In the genomic region with DNA sequence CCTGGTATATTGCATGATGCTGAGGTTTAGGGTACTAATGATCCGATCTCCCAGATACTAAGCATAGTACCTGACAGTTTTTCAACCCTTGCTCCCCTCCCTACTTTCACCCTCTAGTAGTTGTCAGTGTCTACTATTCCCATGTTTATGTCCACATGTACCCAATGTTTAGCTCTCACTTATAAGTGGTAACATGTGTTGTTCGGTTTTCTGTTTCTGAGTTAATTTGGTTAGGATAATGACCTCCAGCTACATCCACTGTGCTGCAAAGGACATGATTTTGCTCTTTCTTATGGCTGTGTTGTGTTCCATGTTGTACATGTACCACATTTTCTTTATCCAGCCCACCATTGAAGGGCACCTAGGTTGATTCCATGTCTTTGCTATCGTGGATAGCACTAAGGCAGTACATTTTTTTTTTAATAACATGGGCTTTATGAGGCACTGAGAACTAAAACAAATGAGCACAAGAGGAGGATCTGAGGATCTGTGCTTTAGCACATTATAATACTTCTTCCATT, we compare ENCODE assay signal across 27 cellular contexts. TPM values are rescaled to one million over a fixed set of nuclear protein-coding genes. Genes with fewer than 3 reads are reported as not detected.
"Had no signal": no experiment of that assay in that cellular context is flagged by ENCODE, and none has a peak within 500 bp of the region (broad histone marks: within the 10 kb centered on the region; RNA-seq: fewer than 3 reads in every experiment).

No MANE protein-coding gene starts in this region.

- H3K36me3 Mint-ChIP-seq: activated naive CD4-positive, alpha-beta T cell treated with anti-CD3 and anti-CD28 coated beads, Interleukin-2, amount 10 ng/mL, durations not matched to agents 7 days and 5 days; activated naive CD8-positive, alpha-beta T cell treated with anti-CD3 and anti-CD28 coated beads for 36 hours; T-cell had no signal

- H3K27me3 Mint-ChIP-seq: activated CD4-positive, alpha-beta memory T cell treated with anti-CD3 and anti-CD28 coated beads, Interleukin-2, amount 10 ng/mL, durations not matched to agents 7 days and 5 days; activated naive CD4-positive, alpha-beta T cell treated with anti-CD3 and anti-CD28 coated beads, Interleukin-2, amount 10 ng/mL, durations not matched to agents 7 days and 5 days; activated naive CD8-positive, alpha-beta T cell treated with anti-CD3 and anti-CD28 coated beads for 36 hours; T-cell had no signal

- H3K27ac Mint-ChIP-seq: activated B cell treated with CpG ODN at 0.5 μM for 24 hours; activated CD4-positive, alpha-beta memory T cell treated with anti-CD3 and anti-CD28 coated beads, Interleukin-2, amount 10 ng/mL, durations not matched to agents 7 days and 5 days; activated naive CD4-positive, alpha-beta T cell treated with anti-CD3 and anti-CD28 coated beads, Interleukin-2, amount 10 ng/mL, durations not matched to agents 7 days and 5 days; activated naive CD8-positive, alpha-beta T cell treated with anti-CD3 and anti-CD28 coated beads for 36 hours; activated T-helper 17 cell treated with anti-CD3 and anti-CD28 coated beads, Interleukin-2, amount 50 U/mL, for 72 hours; T-cell had no signal

- FAIRE-seq: TTC549 had no signal

- H3K4me3 ChIP-seq: adrenal gland, Peyer's patch, SJSA1 had no signal

- H3K27me3 ChIP-seq: adrenal gland, Peyer's patch, SJSA1 had no signal

- H3K4me3 Mint-ChIP-seq: activated B cell treated with CpG ODN at 0.5 μM for 24 hours; activated CD4-positive, alpha-beta memory T cell treated with anti-CD3 and anti-CD28 coated beads, Interleukin-2, amount 10 ng/mL, durations not matched to agents 7 days and 5 days; activated naive CD4-positive, alpha-beta T cell treated with anti-CD3 and anti-CD28 coated beads, Interleukin-2, amount 10 ng/mL, durations not matched to agents 7 days and 5 days; activated naive CD8-positive, alpha-beta T cell treated with anti-CD3 and anti-CD28 coated beads for 36 hours; activated T-helper 17 cell treated with anti-CD3 and anti-CD28 coated beads, Interleukin-2, amount 50 U/mL, for 72 hours; T-cell had no signal

- H3K4me1 ChIP-seq: adrenal gland, Peyer's patch had no signal

- H3K9me3 ChIP-seq: adrenal gland, Peyer's patch, SJSA1 had no signal

- H3K9me3 Mint-ChIP-seq: activated B cell treated with CpG ODN at 0.5 μM for 24 hours; activated CD4-positive, alpha-beta memory T cell treated with anti-CD3 and anti-CD28 coated beads, Interleukin-2, amount 10 ng/mL, durations not matched to agents 7 days and 5 days; activated naive CD4-positive, alpha-beta T cell treated with anti-CD3 and anti-CD28 coated beads, Interleukin-2, amount 10 ng/mL, durations not matched to agents 7 days and 5 days; activated naive CD8-positive, alpha-beta T cell treated with anti-CD3 and anti-CD28 coated beads for 36 hours; activated T-helper 17 cell treated with anti-CD3 and anti-CD28 coated beads, Interleukin-2, amount 50 U/mL, for 72 hours; T-cell had no signal

- H3K4me1 Mint-ChIP-seq: activated B cell treated with CpG ODN at 0.5 μM for 24 hours; activated CD4-positive, alpha-beta memory T cell treated with anti-CD3 and anti-CD28 coated beads, Interleukin-2, amount 10 ng/mL, durations not matched to agents 7 days and 5 days; activated naive CD4-positive, alpha-beta T cell treated with anti-CD3 and anti-CD28 coated beads, Interleukin-2, amount 10 ng/mL, durations not matched to agents 7 days and 5 days; activated naive CD8-positive, alpha-beta T cell treated with anti-CD3 and anti-CD28 coated beads for 36 hours; activated T-helper 17 cell treated with anti-CD3 and anti-CD28 coated beads, Interleukin-2, amount 50 U/mL, for 72 hours; T-cell had no signal

- DNase-seq: activated B cell treated with CpG ODN at 0.5 μM for 24 hours; activated CD4-positive, alpha-beta memory T cell treated with anti-CD3 and anti-CD28 coated beads, Interleukin-2, amount 10 ng/mL, durations not matched to agents 7 days and 5 days; activated CD4-positive, alpha-beta T cell treated with anti-CD3 and anti-CD28 coated beads, Interleukin-2, amount 50 U/mL, for 1 hour; activated gamma-delta T cell treated with Interleukin-2 at 50 U/mL for 16 hours; activated naive CD4-positive, alpha-beta T cell treated with anti-CD3 and anti-CD28 coated beads, Interleukin-2, amount 10 ng/mL, durations not matched to agents 7 days and 5 days; activated naive CD8-positive, alpha-beta T cell treated with anti-CD3 and anti-CD28 coated beads for 36 hours; activated T-cell treated with anti-CD3 and anti-CD28 coated beads for 4 hours; activated T-cell treated with anti-CD3 and anti-CD28 coated beads, Interleukin-2, amount 50 U/mL, for 48 hours; adrenal gland; anterior cingulate cortex; MM.1S; NCI-H1105; NCI-H1436; NCI-H1694 treated with DMSO at 0.1 percent for 48 hours; NCI-H2029 treated with DMSO at 0.1 percent for 48 hours; NCI-H510A treated with DMSO at 0.1 percent for 48 hours; NCI-H69; NK-92 treated with Interleukin-12 subunit alpha and Interleukin-12 subunit beta, amount 100 ng/mL, for 24 hours; Peyer's patch; SHP77; T-cell; T-helper 2 cell; T1000 had no signal

- H3K27ac ChIP-seq: adrenal gland, Peyer's patch, RWPE1, SJSA1 had no signal

- H3K36me3 ChIP-seq: adrenal gland, Peyer's patch, SJSA1 had no signal

- ATAC-seq: activated T-helper 17 cell treated with anti-CD3 and anti-CD28 coated beads, Interleukin-2, amount 50 U/mL, for 72 hours; T-cell had no signal

RNA-seq across cellular contexts. Expression of a gene that starts 28.1 kb away (rescaled TPM):
- total RNA-seq: activated CD4-positive, alpha-beta memory T cell treated with anti-CD3 and anti-CD28 coated beads, Interleukin-2, amount 10 ng/mL, durations not matched to agents 7 days and 5 days; activated naive CD8-positive, alpha-beta T cell treated with anti-CD3 and anti-CD28 coated beads for 36 hours had no signal
